In genomic region chr4:137545461-137545861, GRCh38 we compare ENCODE assay signal across 11 cellular contexts. TPM values are rescaled to one million over a fixed set of nuclear protein-coding genes. Genes with fewer than 3 reads are reported as not detected.
A peak's percentile ranks its signal among the peaks of the same experiment; 100 is the strongest.
DNase-seq lines count a peak whose midpoint lies in the region; ATAC-seq and TF ChIP-seq lines count a peak whose summit lies in the region.
"Had no signal": no experiment of that assay in that cellular context is flagged by ENCODE, and none has a peak within 500 bp of the region (broad histone marks: within the 10 kb centered on the region; RNA-seq: fewer than 3 reads in every experiment).

No MANE protein-coding gene starts in this region.

- intact Hi-C loops in activated CD4-positive, alpha-beta memory T cell treated with anti-CD3 and anti-CD28 coated beads for 36 hours (cut with micrococcal nuclease): no loop called here
- intact Hi-C loops in left colon (cut with DNase I, micrococcal nuclease): no loop called here

- H3K27ac Mint-ChIP-seq in activated CD4-positive, alpha-beta memory T cell treated with anti-CD3 and anti-CD28 coated beads for 36 hours: no peak overlapping the region

- H3K27me3 Mint-ChIP-seq in activated CD4-positive, alpha-beta memory T cell treated with anti-CD3 and anti-CD28 coated beads for 36 hours: no peaks in the 10 kb centered on the region

- POLR2A ChIA-PET in activated CD4-positive, alpha-beta memory T cell treated with anti-CD3 and anti-CD28 coated beads for 36 hours (lab: Charles Lee): no interaction called here

- H3K4me1 Mint-ChIP-seq in activated CD4-positive, alpha-beta memory T cell treated with anti-CD3 and anti-CD28 coated beads for 36 hours (ENCODE audit: low read depth): no peaks in the 10 kb centered on the region

- CTCF ChIA-PET in activated CD4-positive, alpha-beta memory T cell treated with anti-CD3 and anti-CD28 coated beads for 36 hours (lab: Charles Lee): no interaction called here

- peak; percentile 28 for TF ChIP-seq CTCF in fibroblast of villous mesenchyme (IDR thresholded peaks at IDR 0.05; ENCODE audit: insufficient read depth, low read depth, low read length)

- H3K4me3 Mint-ChIP-seq in activated CD4-positive, alpha-beta memory T cell treated with anti-CD3 and anti-CD28 coated beads for 36 hours: no peak overlapping the region

- no peak for ATAC-seq in left colon
- ATAC-seq in GM19467 (IDR thresholded peaks at IDR 0.05; ENCODE audit: unreplicated experiment): no peak

- no peaks in the 10 kb centered on the region for H3K36me3 Mint-ChIP-seq in activated CD4-positive, alpha-beta memory T cell treated with anti-CD3 and anti-CD28 coated beads for 36 hours

- peaks cover 2% of the 10 kb centered on the region for H3K9me3 Mint-ChIP-seq in activated CD4-positive, alpha-beta memory T cell treated with anti-CD3 and anti-CD28 coated beads for 36 hours

- H3K4me3 ChIP-seq in fibroblast of villous mesenchyme (ENCODE audit: low read depth, low read length): no peak overlapping the region

- DNase-seq in ELF-1 (ENCODE audit: low read depth, low spot score) (peak; percentile 34), RPMI7951 (ENCODE audit: low read depth) (peak; percentile 44), fibroblast of villous mesenchyme (ENCODE audit: low read depth) (peak; percentile 98), pons (ENCODE audit: low spot score) (peak; percentile 42), left colon (no peak), mucosa of gallbladder (ENCODE audit: low spot score) (no peak)
- DNase-seq in activated CD4-positive, alpha-beta memory T cell treated with anti-CD3 and anti-CD28 coated beads for 36 hours: no peak
- DNase-seq: activated gamma-delta T cell treated with Interleukin-2 at 50 U/mL for 16 hours; effector CD8-positive, alpha-beta T cell; NCI-H1092 had no signal

RNA-seq across cellular contexts. Expression of gene PCDH18, which starts 13.2 kb away (rescaled TPM):
- total RNA-seq in RPMI7951 (2014; rRNA removed; shearing (Covaris generic)): 6.8 and 8.9 TPM in 2 replicates
- total RNA-seq in fibroblast of villous mesenchyme: 181 and 278 TPM in 2 replicates
- under 1 TPM; 0.07 to 0.12 TPM for total RNA-seq in activated CD4-positive, alpha-beta memory T cell treated with anti-CD3 and anti-CD28 coated beads for 36 hours
- total RNA-seq in left colon: 10 to 100 TPM in 1 of 2 donors, 1 to 10 TPM in 1; 3.1 to 11.3 TPM
- total RNA-seq in mucosa of gallbladder: 23.7 TPM

Comparison
In these comparisons a context has a peak if more than half of its experiments do, and no peak if none do; other contexts are left out.
1. DNase-seq: peak in ELF-1 (single experiment), RPMI7951 (single experiment), fibroblast of villous mesenchyme (single experiment) and pons (single experiment); none in activated CD4-positive, alpha-beta memory T cell treated with anti-CD3 and anti-CD28 coated beads for 36 hours (single experiment), left colon (0 of 2) and mucosa of gallbladder (single experiment).